Comparison of ENCODE assay signal across 22 cellular contexts in genomic region chr11:114247070-114247789, GRCh38. TPM values are rescaled to one million over a fixed set of nuclear protein-coding genes. Genes with fewer than 3 reads are reported as not detected.
"Had no signal": no experiment of that assay in that cellular context is flagged by ENCODE, and none has a peak within 500 bp of the region (broad histone marks: within the 10 kb centered on the region; RNA-seq: fewer than 3 reads in every experiment).

No MANE protein-coding gene starts in this region.

- H3K27me3 Mint-ChIP-seq: naive thymus-derived CD8-positive, alpha-beta T cell; progenitor cell of endocrine pancreas; stimulated activated naive B cell treated with anti-CD40 and anti-IgM and Interleukin-4, amounts not matched to agents 10 μg/mL and 1 μg/mL and 100 μg/mL, for 72 hours; stimulated activated naive CD8-positive, alpha-beta T cell treated with anti-CD3 and anti-CD28 coated beads, Interleukin-15, amount 100 ng/mL, for 72 hours had no signal

- H3K9ac ChIP-seq: neural progenitor cell had no signal

- H3K4me1 Mint-ChIP-seq: stimulated activated naive CD8-positive, alpha-beta T cell treated with anti-CD3 and anti-CD28 coated beads, Interleukin-15, amount 100 ng/mL, for 72 hours had no signal

- H3K36me3 ChIP-seq: colonic mucosa, neural progenitor cell had no signal

- H3K9me3 ChIP-seq: colonic mucosa, heart left ventricle, mucosa of descending colon, pancreas, right lobe of liver, spleen, testis had no signal

- H3K4me1 ChIP-seq: colonic mucosa, pancreas, right lobe of liver, spleen had no signal

- ATAC-seq: heart left ventricle; mucosa of descending colon; naive thymus-derived CD8-positive, alpha-beta T cell; pancreas; right lobe of liver; stimulated activated naive B cell treated with anti-CD40 and anti-IgM and Interleukin-4, amounts not matched to agents 10 μg/mL and 1 μg/mL and 100 μg/mL, for 72 hours; stimulated activated naive CD8-positive, alpha-beta T cell treated with anti-CD3 and anti-CD28 coated beads, Interleukin-15, amount 100 ng/mL, for 72 hours had no signal

- H3K27ac ChIP-seq: colonic mucosa, neural progenitor cell, pancreas, right lobe of liver, spleen, testis had no signal

- H3K27me3 ChIP-seq: colonic mucosa, heart left ventricle, neural progenitor cell, pancreas, right lobe of liver, spleen, testis had no signal

- H3K9me3 Mint-ChIP-seq: naive thymus-derived CD8-positive, alpha-beta T cell; neural progenitor cell; stimulated activated naive B cell treated with anti-CD40 and anti-IgM and Interleukin-4, amounts not matched to agents 10 μg/mL and 1 μg/mL and 100 μg/mL, for 72 hours; stimulated activated naive CD8-positive, alpha-beta T cell treated with anti-CD3 and anti-CD28 coated beads, Interleukin-15, amount 100 ng/mL, for 72 hours had no signal

- FAIRE-seq: islet of Langerhans, pancreas had no signal

- DNase-seq: colonic mucosa; dermis blood vessel endothelial cell; foreskin melanocyte; heart left ventricle; hippocampal formation; kidney glomerular epithelial cell; mucosa of descending colon; naive thymus-derived CD8-positive, alpha-beta T cell; occipital lobe; pancreas; right lobe of liver; spleen; stimulated activated CD4-positive, alpha-beta T cell treated with anti-CD3 and anti-CD28 coated beads, Interleukin-15, amount 100 ng/mL, for 24 hours; stimulated activated CD4-positive, alpha-beta T cell treated with anti-CD3 and anti-CD28 coated beads, Interleukin-1b, Interleukin-23, amount 100 ng/mL, for 48 hours; stimulated activated CD4-positive, alpha-beta T cell treated with anti-CD3 and anti-CD28 coated beads, Interleukin-4, amount 100 ng/mL, for 24 hours; stimulated activated naive B cell treated with anti-CD40 and anti-IgM and Interleukin-4, amounts not matched to agents 10 μg/mL and 1 μg/mL and 100 μg/mL, for 72 hours; stimulated activated naive CD8-positive, alpha-beta T cell treated with anti-CD3 and anti-CD28 coated beads, Interleukin-15, amount 100 ng/mL, for 72 hours; testis; trophoblast cell had no signal

- H3K4me3 Mint-ChIP-seq: naive thymus-derived CD8-positive, alpha-beta T cell; neural progenitor cell; stimulated activated naive B cell treated with anti-CD40 and anti-IgM and Interleukin-4, amounts not matched to agents 10 μg/mL and 1 μg/mL and 100 μg/mL, for 72 hours; stimulated activated naive CD8-positive, alpha-beta T cell treated with anti-CD3 and anti-CD28 coated beads, Interleukin-15, amount 100 ng/mL, for 72 hours had no signal

- H3K4me2 ChIP-seq: neural progenitor cell had no signal

- H2AFZ ChIP-seq: neural progenitor cell had no signal

- H3K4me3 ChIP-seq: colonic mucosa, heart left ventricle, mucosa of descending colon, neural progenitor cell, pancreas, right lobe of liver, spleen, testis had no signal

- H3K27ac Mint-ChIP-seq: neural progenitor cell; progenitor cell of endocrine pancreas; stimulated activated naive B cell treated with anti-CD40 and anti-IgM and Interleukin-4, amounts not matched to agents 10 μg/mL and 1 μg/mL and 100 μg/mL, for 72 hours had no signal

RNA-seq across cellular contexts. Expression of gene NNMT, which starts 49.0 kb away (rescaled TPM):
- total RNA-seq: naive thymus-derived CD8-positive, alpha-beta T cell; occipital lobe had no signal
- polyA plus RNA-seq: naive thymus-derived CD8-positive, alpha-beta T cell had no signal
